In genomic region chr2:142572749-142573148, GRCh38 we compare ENCODE assay signal across 28 cellular contexts.
"Had no signal": no experiment of that assay in that cellular context is flagged by ENCODE, and none has a peak within 500 bp of the region (broad histone marks: within the 10 kb centered on the region; RNA-seq: fewer than 3 reads in every experiment).

No MANE protein-coding gene starts in this region.

- H3K27ac ChIP-seq: colonic mucosa, coronary artery, dorsolateral prefrontal cortex, epithelial cell of prostate, esophagus muscularis mucosa, esophagus squamous epithelium, foreskin keratinocyte, gastrocnemius medialis, gastroesophageal sphincter, heart left ventricle, heart right ventricle had no signal

- H3K36me3 ChIP-seq: colonic mucosa, esophagus muscularis mucosa, esophagus squamous epithelium, gastrocnemius medialis, gastroesophageal sphincter, heart left ventricle, heart right ventricle had no signal

- H3K4me3 ChIP-seq: colonic mucosa, coronary artery, dorsolateral prefrontal cortex, esophagus muscularis mucosa, esophagus squamous epithelium, gastrocnemius medialis, gastroesophageal sphincter, heart left ventricle, heart right ventricle had no signal

- ATAC-seq: effector memory CD8-positive, alpha-beta T cell; esophagus mucosa; foreskin keratinocyte; gastrocnemius medialis; gastroesophageal sphincter; heart left ventricle; heart right ventricle had no signal

- H3K9me3 ChIP-seq: colonic mucosa, esophagus muscularis mucosa, esophagus squamous epithelium, gastrocnemius medialis, gastroesophageal sphincter had no signal

- FAIRE-seq: colon, endometrium, endothelial cell of umbilical vein, frontal cortex had no signal

- H3K27me3 ChIP-seq: colonic mucosa, esophagus muscularis mucosa, esophagus squamous epithelium, gastrocnemius medialis, gastroesophageal sphincter, heart left ventricle, heart right ventricle had no signal

- H3K4me1 ChIP-seq: colonic mucosa, esophagus muscularis mucosa, esophagus squamous epithelium, foreskin keratinocyte, gastrocnemius medialis, gastroesophageal sphincter, heart left ventricle, heart right ventricle had no signal

- DNase-seq: colonic mucosa; cortex of kidney; dermis blood vessel endothelial cell; dorsolateral prefrontal cortex; effector CD4-positive, alpha-beta T cell; effector CD8-positive, alpha-beta T cell; effector memory CD4-positive, alpha-beta T cell; effector memory CD8-positive, alpha-beta T cell; endodermal cell; erythroblast; esophagus squamous epithelium; foreskin fibroblast; foreskin keratinocyte; foreskin melanocyte; gastrocnemius medialis; glutamatergic neuron; head of caudate nucleus; heart left ventricle; heart right ventricle had no signal
